In the genomic region with DNA sequence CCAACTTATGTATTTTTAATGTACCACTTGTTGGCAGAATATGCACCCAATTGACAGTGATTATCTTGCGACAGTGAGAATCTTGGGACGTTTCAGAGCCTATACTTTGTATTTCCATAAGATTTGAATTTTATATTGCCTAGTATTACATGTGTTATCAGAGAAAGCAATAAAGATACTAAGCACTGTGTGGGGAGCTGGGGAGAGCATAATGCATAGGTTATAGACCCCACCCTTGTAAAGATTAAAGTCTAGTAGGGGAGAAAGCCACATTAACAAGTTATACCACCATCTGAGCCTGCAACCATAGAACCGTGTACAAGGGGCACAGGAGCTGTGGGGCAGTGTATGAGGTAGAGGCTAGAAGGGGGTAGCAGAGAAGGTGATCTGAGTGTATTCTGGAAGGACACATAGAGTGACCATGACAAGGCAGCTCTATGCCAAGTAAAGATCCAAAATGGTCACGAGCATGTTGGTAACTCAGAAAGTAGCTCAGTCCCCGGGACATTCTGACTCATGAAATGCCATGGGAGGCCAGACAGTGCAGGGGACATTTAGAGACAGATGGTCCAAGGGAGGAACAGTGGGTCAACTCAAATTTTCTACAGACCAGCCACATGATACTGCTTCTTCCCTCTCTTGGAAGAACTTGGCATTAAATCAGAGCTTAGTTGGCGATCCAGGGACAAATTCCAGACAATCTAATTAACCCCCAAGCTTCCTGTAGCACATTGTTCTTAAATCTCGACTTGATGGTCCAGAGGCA, we compare ENCODE assay signal across 21 cellular contexts.
DNase-seq lines count a peak whose midpoint lies in the region; ATAC-seq and TF ChIP-seq lines count a peak whose summit lies in the region.
"Had no signal": no experiment of that assay in that cellular context is flagged by ENCODE, and none has a peak within 500 bp of the region (broad histone marks: within the 10 kb centered on the region; RNA-seq: fewer than 3 reads in every experiment).

No MANE protein-coding gene starts in this region.

- H3K9me3 ChIP-seq in mucosa of descending colon (no peaks in the 10 kb centered on the region), trophoblast cell (ENCODE audit: insufficient read depth, low read depth, low read length) (no peaks in the 10 kb centered on the region)
- H3K9me3 ChIP-seq: BLaER1, Caco-2 had no signal

- ATAC-seq in mucosa of descending colon (peak; percentile 64), GM19351 (IDR thresholded peaks at IDR 0.05; ENCODE audit: unreplicated experiment) (no peak)
- ATAC-seq: CD8-positive, alpha-beta T cell; GM23338; HCT116 had no signal

- no peak overlapping the region for H3K9ac ChIP-seq in trophoblast cell (ENCODE audit: low read length)
- H3K9ac ChIP-seq: BLaER1 had no signal

- H2BK12ac ChIP-seq in trophoblast cell (ENCODE audit: low read length) = no peak overlapping the region

- no peak overlapping the region for H3K14ac ChIP-seq in trophoblast cell (ENCODE audit: low read length)

- no peak overlapping the region for H2AK5ac ChIP-seq in trophoblast cell (ENCODE audit: low read length)

- no peak overlapping the region for H4K12ac ChIP-seq in trophoblast cell (ENCODE audit: low read depth, low read length)

- H3K4me1 ChIP-seq in mucosa of descending colon (ENCODE audit: low read depth) = no peaks in the 10 kb centered on the region
- no peaks in the 10 kb centered on the region for H3K4me1 ChIP-seq in trophoblast cell (ENCODE audit: control insufficient read depth in 1 of 2, insufficient read depth in 2 of 2, low read length in 2 of 2)
- H3K4me1 ChIP-seq: BLaER1, Caco-2 had no signal

- TF ChIP-seq CTCF in mucosa of descending colon (IDR thresholded peaks at IDR 0.05) = no peak

- H3K79me1 ChIP-seq in trophoblast cell (ENCODE audit: low read length) = no peaks in the 10 kb centered on the region

- H3K18ac ChIP-seq in trophoblast cell (ENCODE audit: low read length) = no peak overlapping the region

- H2BK120ac ChIP-seq in trophoblast cell (ENCODE audit: insufficient read depth, low read length, poor library complexity) = no peak overlapping the region

- no peak overlapping the region for H2AFZ ChIP-seq in trophoblast cell (ENCODE audit: insufficient read depth, low read length, poor library complexity)
- H2AFZ ChIP-seq: GM23338 had no signal

- H3K4me2 ChIP-seq in trophoblast cell (ENCODE audit: low read length) = no peak overlapping the region
- H3K4me2 ChIP-seq: BLaER1, GM23338 had no signal

- H3K4ac ChIP-seq in trophoblast cell (ENCODE audit: low read depth, low read length) = no peak overlapping the region

- no peak overlapping the region for H2BK5ac ChIP-seq in trophoblast cell (ENCODE audit: low read depth, low read length, poor library complexity)

- peak overlapping the region; percentile 62 for H3K23ac ChIP-seq in trophoblast cell (ENCODE audit: low read length)

- H4K91ac ChIP-seq in trophoblast cell (ENCODE audit: low read depth, low read length) = no peak overlapping the region

- no peak overlapping the region for H3K4me3 ChIP-seq in mucosa of descending colon
- no peak overlapping the region for H3K4me3 ChIP-seq in trophoblast cell (ENCODE audit: low read depth, low read length)
- H3K4me3 ChIP-seq: BLaER1, GM23338 had no signal

- H4K8ac ChIP-seq in trophoblast cell (ENCODE audit: low read depth, low read length) = no peak overlapping the region

- no CpG with 5 or more reads among the region's 7 CpGs for WGBS in trophoblast cell (ENCODE audit: extremely low coverage, insufficient coverage, insufficient read length)

- no peak overlapping the region for H3K27ac ChIP-seq in trophoblast cell (ENCODE audit: low read depth, low read length)
- H3K27ac ChIP-seq: 22Rv1, BLaER1, C4-2B had no signal

- no peaks in the 10 kb centered on the region for H3K79me2 ChIP-seq in trophoblast cell (ENCODE audit: control insufficient read depth, insufficient read depth, low read length, poor library complexity)

- intact Hi-C loops in mucosa of descending colon (cut with DNase I, micrococcal nuclease) = no loop called here

- no peaks in the 10 kb centered on the region for H3K36me3 ChIP-seq in mucosa of descending colon (ENCODE audit: low read depth)
- H3K36me3 ChIP-seq in trophoblast cell (ENCODE audit: control insufficient read depth in 1 of 2, insufficient read depth in 2 of 2, low read length in 2 of 2) = no peaks in the 10 kb centered on the region
- H3K36me3 ChIP-seq: BLaER1 had no signal

- DNase-seq in NCI-H82 (lab: John Stamatoyannopoulos, UW) = peak; percentile 25
- DNase-seq in NCI-H82 treated with DMSO at 0.1 percent for 48 hours (lab: John Stamatoyannopoulos, UW; ENCODE audit: unreplicated experiment) = no peak
- DNase-seq in mucosa of descending colon = no peak
- peak in 1 of 2 donors; percentile 13 for DNase-seq in trophoblast cell
- DNase-seq in NCI-H345 (lab: John Stamatoyannopoulos, UW) = no peak
- DNase-seq in activated effector memory CD4-positive, alpha-beta T cell treated with anti-CD3 and anti-CD28 coated beads, Interleukin-2, amount 50 U/mL, for 16 hours = no peak
- DNase-seq in MV-4-11 (lab: John Stamatoyannopoulos, UW) = no peak
- DNase-seq: Caco-2; CD4-positive, CD25-positive, alpha-beta regulatory T cell; CD8-positive, alpha-beta T cell; DMS153; DMS79; EL; GF-D8; H9 had no signal

- H3K27me3 ChIP-seq in trophoblast cell (ENCODE audit: insufficient read depth, low read length) = peaks cover 2% of the 10 kb centered on the region
- H3K27me3 ChIP-seq: BLaER1 had no signal
